Comparison of ENCODE assay signal across 9 cellular contexts in genomic region chr20:49282584-49283171, GRCh38. TPM values are rescaled to one million over a fixed set of nuclear protein-coding genes. Genes with fewer than 3 reads are reported as not detected.
DNase-seq lines count a peak whose midpoint lies in the region; ATAC-seq and TF ChIP-seq lines count a peak whose summit lies in the region.
"Had no signal": no experiment of that assay in that cellular context is flagged by ENCODE, and none has a peak within 500 bp of the region (broad histone marks: within the 10 kb centered on the region; RNA-seq: fewer than 3 reads in every experiment).

No MANE protein-coding gene starts in this region.

- no peaks in the 10 kb centered on the region for H3K9me2 ChIP-seq in Loucy (replicated peaks; ENCODE audit: low read depth, low read length)
- no peaks in the 10 kb centered on the region for H3K9me2 ChIP-seq in neural cell (ENCODE audit: insufficient read depth, low read length)

- peaks cover 88% of the 10 kb centered on the region for H3K36me3 ChIP-seq in Loucy (ENCODE audit: insufficient read depth, low read length)
- peaks cover 38% of the 10 kb centered on the region for H3K36me3 ChIP-seq in neural cell (ENCODE audit: insufficient read depth, low read length)
- H3K36me3 ChIP-seq in esophagus squamous epithelium: peaks cover 71 to 86% (median 73%) of the 10 kb centered on the region in 3 donors

- no peak overlapping the region for H3K9ac ChIP-seq in Loucy (ENCODE audit: low read depth, low read length, poor library complexity, severe bottlenecking)
- H3K9ac ChIP-seq in neural cell (ENCODE audit: low read length): no peak overlapping the region

- no peak for TF ChIP-seq RAD21 in neural cell (conservative IDR thresholded peaks at IDR 0.05)

- TF ChIP-seq EP300 in neural cell (conservative IDR thresholded peaks at IDR 0.05; ENCODE audit: poor library complexity, severe bottlenecking): no peak

- TF ChIP-seq POLR2A in esophagus squamous epithelium (IDR thresholded peaks at IDR 0.05): no peak

- peak overlapping the region; percentile 83 for H3K4me2 ChIP-seq in Loucy (ENCODE audit: low read depth, low read length, poor library complexity, severe bottlenecking)
- H3K4me2 ChIP-seq in neural cell (ENCODE audit: low read length): no peak overlapping the region

- H3K4me1 ChIP-seq in Loucy (ENCODE audit: insufficient read depth, low read length, poor library complexity, severe bottlenecking) (peaks cover 44% of the 10 kb centered on the region), esophagus squamous epithelium (peaks cover 0 to 73% (median 42%) of the 10 kb centered on the region in 3 donors)

- H3K79me2 ChIP-seq in Loucy (ENCODE audit: insufficient read depth, low read length) (peaks cover 94% of the 10 kb centered on the region), neural cell (replicated peaks; ENCODE audit: insufficient read depth, low read length) (peaks cover 76% of the 10 kb centered on the region)

- H4K20me1 ChIP-seq in Loucy (ENCODE audit: insufficient read depth, low read length, poor library complexity, severe bottlenecking) (peaks cover 90% of the 10 kb centered on the region), neural cell (ENCODE audit: insufficient read depth) (peaks cover 20% of the 10 kb centered on the region)

- H3F3A ChIP-seq in Loucy (ENCODE audit: low read depth) (peaks cover 3% of the 10 kb centered on the region; the same call in 1 of the 2 replicates), neural cell (ENCODE audit: insufficient read depth, low read length, poor library complexity, severe bottlenecking) (no peaks in the 10 kb centered on the region)

- H3K27me3 ChIP-seq in Loucy (ENCODE audit: insufficient read depth, low read length, poor library complexity, severe bottlenecking): peaks cover 6% of the 10 kb centered on the region
- H3K27me3 ChIP-seq in neural cell (ENCODE audit: insufficient read depth, low read depth, low read length): no peaks in the 10 kb centered on the region
- no peaks in the 10 kb centered on the region for H3K27me3 ChIP-seq in esophagus squamous epithelium

- H3K9me3 ChIP-seq in Loucy (ENCODE audit: insufficient read depth, low read depth, low read length) (peaks cover 14% of the 10 kb centered on the region; the same call in 1 of the 2 replicates), neural cell (ENCODE audit: low read length) (no peaks in the 10 kb centered on the region), esophagus squamous epithelium (peaks cover 0 to 79% (median 46%) of the 10 kb centered on the region in 3 donors)

- peak; percentile 42 for DNase-seq in ELR (ENCODE audit: low read depth)
- no peak for DNase-seq in cardiac fibroblast (ENCODE audit: low read depth in 2 of 2)
- no peak for DNase-seq in GOT3 (lab: John Stamatoyannopoulos, UW)
- no peak for DNase-seq in CD1c-positive myeloid dendritic cell (ENCODE audit: extremely low spot score)
- no peak for DNase-seq in esophagus squamous epithelium (lab: John Stamatoyannopoulos, UW)
- DNase-seq: effector CD4-positive, alpha-beta T cell had no signal

- ATAC-seq in GM19324 (IDR thresholded peaks at IDR 0.05; ENCODE audit: low FRiP score, unreplicated experiment): no peak

- peak overlapping the region; percentile 98 for H3K4me3 ChIP-seq in Loucy (ENCODE audit: low read length, poor library complexity, severe bottlenecking)
- peak overlapping the region; percentile 6 to 94 for H3K4me3 ChIP-seq in cardiac fibroblast (replicated peaks in 1 of 2; ENCODE audit: low read depth in 2 of 2, low read length in 2 of 2)
- peak overlapping the region; percentile 77 for H3K4me3 ChIP-seq in neural cell (ENCODE audit: low read length)
- peak overlapping the region in 1 of 4 donors; percentile 94 for H3K4me3 ChIP-seq in esophagus squamous epithelium

- TF ChIP-seq CTCF in Loucy (conservative IDR thresholded peaks at IDR 0.05; ENCODE audit: low read length) (no peak), cardiac fibroblast (IDR thresholded peaks at IDR 0.05; ENCODE audit: low read depth, low read length) (no peak), neural cell (IDR thresholded peaks at IDR 0.05; ENCODE audit: poor library complexity, severe bottlenecking) (no peak), esophagus squamous epithelium (IDR thresholded peaks at IDR 0.05) (no peak)

- intact Hi-C loops in esophagus squamous epithelium (cut with DNase I): no loop called here

- H2AFZ ChIP-seq in Loucy (ENCODE audit: low read length) (no peak overlapping the region), neural cell (ENCODE audit: low read depth, low read length) (no peak overlapping the region)

- 59 to 63% methylated on average over 20 of the region's 20 CpGs for WGBS in esophagus squamous epithelium, 2 donors

- H3K27ac ChIP-seq in neural cell (ENCODE audit: low read length) (no peak overlapping the region), esophagus squamous epithelium (peak overlapping the region in 1 of 4 donors; percentile 5)

TF ChIP-seq in neural cell, 6 proteins besides CTCF, POLR2A, EP300 and RAD21:
- no peak for TF ChIP-seq TAF1 (IDR thresholded peaks at IDR 0.05; ENCODE audit: low read depth)
- TF ChIP-seq MXI1 (conservative IDR thresholded peaks at IDR 0.05; ENCODE audit: poor library complexity, severe bottlenecking): no peak
- no peak for TF ChIP-seq EZH2 (IDR thresholded peaks at IDR 0.05; ENCODE audit: borderline replicate concordance, insufficient read depth, low read length, poor library complexity, severe bottlenecking)
- no peak for TF ChIP-seq REST (IDR thresholded peaks at IDR 0.05; ENCODE audit: borderline replicate concordance)
- no peak for TF ChIP-seq SMC3 (conservative IDR thresholded peaks at IDR 0.05; ENCODE audit: poor library complexity)
- TF ChIP-seq POLR2AphosphoS5 (IDR thresholded peaks at IDR 0.05): no peak

RNA-seq across cellular contexts. Expression of gene ZNFX1, which starts 4.8 kb away (rescaled TPM):
- 4.7 and 5.4 TPM in 2 replicates for polyA plus RNA-seq in neural cell
- polyA minus RNA-seq in neural cell: 17.8 and 18.8 TPM in 2 replicates
- total RNA-seq in esophagus squamous epithelium: 10 to 100 TPM; 12.8 to 25.2 (median 17.9) TPM
